Comparison of ENCODE assay signal across 12 cellular contexts in genomic region chr3:183815565-183815943, GRCh38. TPM values are rescaled to one million over a fixed set of nuclear protein-coding genes. Genes with fewer than 3 reads are reported as not detected.
DNase-seq lines count a peak whose midpoint lies in the region; ATAC-seq and TF ChIP-seq lines count a peak whose summit lies in the region.
"Had no signal": no experiment of that assay in that cellular context is flagged by ENCODE, and none has a peak within 500 bp of the region (broad histone marks: within the 10 kb centered on the region; RNA-seq: fewer than 3 reads in every experiment).

No MANE protein-coding gene starts in this region.

- peak in 2 of 5 donors; percentile 9 to 16 for DNase-seq in CD4-positive, alpha-beta memory T cell
- DNase-seq in GM12864 (ENCODE audit: low read depth) (peak; percentile 16), RWPE1 (ENCODE audit: low spot score) (no peak), endodermal cell (no peak), SJCRH30 (no peak)
- DNase-seq: lower lobe of right lung, NCI-H446 treated with DMSO at 0.1 percent for 48 hours, sigmoid colon had no signal

- H3K9me3 ChIP-seq in CD4-positive, alpha-beta memory T cell (ENCODE audit: control insufficient read depth in 1 of 2, low read length in 2 of 2): no peaks in the 10 kb centered on the region
- no peaks in the 10 kb centered on the region for H3K9me3 ChIP-seq in endodermal cell (ENCODE audit: control insufficient read depth, low read length)
- H3K9me3 ChIP-seq in SJCRH30 (replicated peaks): no peaks in the 10 kb centered on the region
- H3K9me3 ChIP-seq: ascending aorta, lower lobe of right lung, sigmoid colon had no signal

- H3K27me3 Mint-ChIP-seq in CD4-positive, alpha-beta memory T cell: no peaks in the 10 kb centered on the region
- H3K27me3 Mint-ChIP-seq in endodermal cell (ENCODE audit: insufficient read depth): no peaks in the 10 kb centered on the region

- no peaks in the 10 kb centered on the region for H3K9me3 Mint-ChIP-seq in CD4-positive, alpha-beta memory T cell
- H3K9me3 Mint-ChIP-seq in endodermal cell: no peaks in the 10 kb centered on the region

- intact Hi-C loops in CD4-positive, alpha-beta memory T cell (cut with micrococcal nuclease): no loop called here

- H3K27ac ChIP-seq in CD4-positive, alpha-beta memory T cell (ENCODE audit: low read depth, low read length): peak overlapping the region; percentile 20
- H3K27ac ChIP-seq in RWPE1 (peak overlapping the region; percentile 13; the same call in 1 of the 2 replicates), endodermal cell (ENCODE audit: low read depth, low read length) (peak overlapping the region; percentile 44), SJCRH30 (no peak overlapping the region)
- H3K27ac ChIP-seq: ascending aorta, lower lobe of right lung, neural progenitor cell, sigmoid colon had no signal

- H3K4me1 ChIP-seq in CD4-positive, alpha-beta memory T cell (ENCODE audit: insufficient read depth, low read length): peaks cover 18% of the 10 kb centered on the region
- H3K4me1 ChIP-seq in endodermal cell (ENCODE audit: control insufficient read depth, insufficient read depth, low read length) (no peaks in the 10 kb centered on the region), SJCRH30 (no peaks in the 10 kb centered on the region)
- H3K4me1 ChIP-seq: ascending aorta, lower lobe of right lung, neural progenitor cell, sigmoid colon had no signal

- 88 to 98% methylated on average over 8 to 9 of the region's 9 CpGs for WGBS in endodermal cell (ENCODE audit: insufficient coverage in 1 of 2, insufficient read length in 1 of 2), 2 experiments

- POLR2A ChIA-PET in CD4-positive, alpha-beta memory T cell (lab: Charles Lee; ENCODE audit: partially characterized antibody): interaction anchor here (0.9 to 2.4 kb wide), 6 partner anchors 8 to 180 kb away, joined by 3 to 8 read pairs (median 4); partner anchors contain the start of genes KLHL24, PARL and YEATS2
- POLR2A ChIA-PET in RWPE1 (lab: Yijun Ruan, JAX; ENCODE audit: low non-redundant PET): no interaction called here

- H3K27ac Mint-ChIP-seq in CD4-positive, alpha-beta memory T cell: peak overlapping the region; percentile 42 to 94 (median 91)
- peak overlapping the region; percentile 44 for H3K27ac Mint-ChIP-seq in endodermal cell
- H3K27ac Mint-ChIP-seq: neural progenitor cell had no signal

- H3K27me3 ChIP-seq in CD4-positive, alpha-beta memory T cell (ENCODE audit: insufficient read depth, low read length): no peaks in the 10 kb centered on the region
- H3K27me3 ChIP-seq in endodermal cell (ENCODE audit: control insufficient read depth, insufficient read depth, low read length, poor library complexity, severe bottlenecking) (no peaks in the 10 kb centered on the region), SJCRH30 (no peaks in the 10 kb centered on the region)
- H3K27me3 ChIP-seq: ascending aorta, neural progenitor cell, sigmoid colon had no signal

- H3K4me1 Mint-ChIP-seq in CD4-positive, alpha-beta memory T cell: peaks cover 14 to 24% (median 18%) of the 10 kb centered on the region in 4 donors
- no peaks in the 10 kb centered on the region for H3K4me1 Mint-ChIP-seq in endodermal cell

- H3K9ac ChIP-seq in endodermal cell (ENCODE audit: extremely low read depth, low read length, poor library complexity, severe bottlenecking): no peak overlapping the region
- H3K9ac ChIP-seq: neural progenitor cell had no signal

- peaks cover 25 to 31% of the 10 kb centered on the region in 2 donors for H3K36me3 Mint-ChIP-seq in CD4-positive, alpha-beta memory T cell
- peaks cover 50% of the 10 kb centered on the region for H3K36me3 Mint-ChIP-seq in endodermal cell (ENCODE audit: low read depth)

- peak overlapping the region in 7 of 8 donors; percentile 33 to 82 (median 71) for H3K4me3 Mint-ChIP-seq in CD4-positive, alpha-beta memory T cell
- H3K4me3 Mint-ChIP-seq in endodermal cell: no peak overlapping the region
- H3K4me3 Mint-ChIP-seq: neural progenitor cell had no signal

- H3K4me3 ChIP-seq in CD4-positive, alpha-beta memory T cell (ENCODE audit: low read length in 2 of 2): no peak overlapping the region
- no peak overlapping the region for H3K4me3 ChIP-seq in GM12864 (ENCODE audit: low read depth, low read length)
- H3K4me3 ChIP-seq in endodermal cell (ENCODE audit: low read length): no peak overlapping the region
- H3K4me3 ChIP-seq in SJCRH30: no peak overlapping the region
- H3K4me3 ChIP-seq: ascending aorta, lower lobe of right lung, neural progenitor cell, sigmoid colon had no signal

- H3K36me3 ChIP-seq in CD4-positive, alpha-beta memory T cell (ENCODE audit: insufficient read depth, low read length): peaks cover 8% of the 10 kb centered on the region
- peaks cover 47% of the 10 kb centered on the region for H3K36me3 ChIP-seq in endodermal cell (ENCODE audit: control insufficient read depth, insufficient read depth, low read length)
- H3K36me3 ChIP-seq in SJCRH30: peaks cover 16% of the 10 kb centered on the region; the same call in 1 of the 2 replicates
- H3K36me3 ChIP-seq: neural progenitor cell had no signal

- TF ChIP-seq CTCF in GM12864 (IDR thresholded peaks at IDR 0.05; ENCODE audit: low read depth, low read length, missing control alignments): no peak
- TF ChIP-seq CTCF in RWPE1 (conservative IDR thresholded peaks at IDR 0.05; ENCODE audit: low read depth): no peak
- TF ChIP-seq CTCF in endodermal cell (conservative IDR thresholded peaks at IDR 0.05): no peak

- CTCF ChIA-PET in CD4-positive, alpha-beta memory T cell (lab: Charles Lee; ENCODE audit: partially characterized antibody): interaction anchor here (0.5 to 2.6 kb wide), 6 partner anchors 11 to 85 kb away, joined by 3 to 10 read pairs (median 4); partner anchors contain the start of gene PARL
- CTCF ChIA-PET in RWPE1 (lab: Yijun Ruan, JAX): no interaction called here

- ATAC-seq in HG03354 (IDR thresholded peaks at IDR 0.05; ENCODE audit: poor library complexity, severe bottlenecking, unreplicated experiment): no peak
- ATAC-seq in GM18909 (IDR thresholded peaks at IDR 0.05; ENCODE audit: poor library complexity, unreplicated experiment): no peak

RNA-seq across cellular contexts. Expression of gene MAP6D1, which starts 9.8 kb away (rescaled TPM):
- 1 to 10 TPM; 1.0 to 3.1 TPM for total RNA-seq in CD4-positive, alpha-beta memory T cell
- polyA plus RNA-seq in CD4-positive, alpha-beta memory T cell: under 1 TPM in 1 of 2 donors, not detected in 1; 0.31 TPM
- total RNA-seq in endodermal cell: 1 to 10 TPM; 4.0 to 4.8 TPM
- polyA plus RNA-seq in endodermal cell (2013, experiment 1 of 2): 4.4 TPM
- polyA plus RNA-seq in endodermal cell (2013, experiment 2 of 2): 4.1 TPM
- total RNA-seq in SJCRH30 (2014; rRNA removed; shearing (Covaris generic)): 6.5 and 7.0 TPM in 2 replicates
- total RNA-seq: ascending aorta had no signal
